In the genomic region with DNA sequence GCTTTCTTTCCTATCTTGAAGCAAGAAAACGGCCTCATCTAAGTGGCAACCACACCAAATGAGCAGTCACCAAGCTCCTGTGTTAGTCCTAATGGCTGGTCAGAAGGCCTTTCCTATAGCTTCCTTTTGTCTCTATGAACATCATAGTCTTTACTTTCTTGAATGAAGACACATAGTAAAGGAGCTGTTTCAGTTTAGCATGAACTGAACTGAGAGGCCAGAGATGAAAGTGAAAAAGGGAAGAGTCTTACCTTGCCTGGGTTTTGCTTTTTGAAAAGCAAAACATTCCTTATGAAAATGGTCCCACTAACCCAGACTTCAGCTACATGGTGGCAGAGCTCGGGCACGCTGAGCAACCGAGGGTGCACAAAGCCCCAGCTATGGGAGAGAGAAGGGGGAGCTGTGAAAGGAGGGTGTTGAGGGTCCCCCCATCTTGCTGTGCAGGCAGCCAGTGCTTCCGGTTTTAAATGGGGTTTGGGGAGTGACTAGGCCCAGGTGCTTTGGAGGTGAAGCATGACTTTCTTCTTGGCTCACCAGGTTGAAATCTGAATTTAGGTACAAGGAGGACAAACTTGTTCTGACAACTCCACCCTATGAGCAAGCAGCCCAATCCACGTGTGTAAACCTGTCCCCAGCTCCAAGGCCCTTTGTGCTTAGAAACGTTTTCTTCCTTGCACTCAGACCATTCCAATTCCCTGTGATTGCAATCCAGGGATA, we compare ENCODE assay signal across 1 cellular context.
TF ChIP-seq lines count a peak whose summit lies in the region.

No MANE protein-coding gene starts in this region.

TF ChIP-seq in GM23338, 12 proteins besides CTCF, POLR2A, EP300 and RAD21:
- TF ChIP-seq JUNB (IDR thresholded peaks at IDR 0.05; ENCODE audit: unreplicated experiment) = no peak
- TF ChIP-seq STAT1 (IDR thresholded peaks at IDR 0.05; ENCODE audit: unreplicated experiment) = no peak
- no peak for TF ChIP-seq NANOG (IDR thresholded peaks at IDR 0.05; ENCODE audit: borderline replicate concordance)
- TF ChIP-seq, protein P1, sequence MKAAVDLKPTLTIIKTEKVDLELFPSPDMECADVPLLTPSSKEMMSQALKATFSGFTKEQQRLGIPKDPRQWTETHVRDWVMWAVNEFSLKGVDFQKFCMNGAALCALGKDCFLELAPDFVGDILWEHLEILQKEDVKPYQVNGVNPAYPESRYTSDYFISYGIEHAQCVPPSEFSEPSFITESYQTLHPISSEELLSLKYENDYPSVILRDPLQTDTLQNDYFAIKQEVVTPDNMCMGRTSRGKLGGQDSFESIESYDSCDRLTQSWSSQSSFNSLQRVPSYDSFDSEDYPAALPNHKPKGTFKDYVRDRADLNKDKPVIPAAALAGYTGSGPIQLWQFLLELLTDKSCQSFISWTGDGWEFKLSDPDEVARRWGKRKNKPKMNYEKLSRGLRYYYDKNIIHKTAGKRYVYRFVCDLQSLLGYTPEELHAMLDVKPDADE (IDR thresholded peaks at IDR 0.05) = no peak
- no peak for TF ChIP-seq EZH2 (IDR thresholded peaks at IDR 0.05; ENCODE audit: low read depth, unreplicated experiment)
- TF ChIP-seq ZNF331 (CRISPR knock-in tag; IDR thresholded peaks at IDR 0.05; ENCODE audit: low read depth) = no peak
- no peak for TF ChIP-seq ZNF114 (CRISPR knock-in tag; IDR thresholded peaks at IDR 0.05)
- TF ChIP-seq, protein P2, sequence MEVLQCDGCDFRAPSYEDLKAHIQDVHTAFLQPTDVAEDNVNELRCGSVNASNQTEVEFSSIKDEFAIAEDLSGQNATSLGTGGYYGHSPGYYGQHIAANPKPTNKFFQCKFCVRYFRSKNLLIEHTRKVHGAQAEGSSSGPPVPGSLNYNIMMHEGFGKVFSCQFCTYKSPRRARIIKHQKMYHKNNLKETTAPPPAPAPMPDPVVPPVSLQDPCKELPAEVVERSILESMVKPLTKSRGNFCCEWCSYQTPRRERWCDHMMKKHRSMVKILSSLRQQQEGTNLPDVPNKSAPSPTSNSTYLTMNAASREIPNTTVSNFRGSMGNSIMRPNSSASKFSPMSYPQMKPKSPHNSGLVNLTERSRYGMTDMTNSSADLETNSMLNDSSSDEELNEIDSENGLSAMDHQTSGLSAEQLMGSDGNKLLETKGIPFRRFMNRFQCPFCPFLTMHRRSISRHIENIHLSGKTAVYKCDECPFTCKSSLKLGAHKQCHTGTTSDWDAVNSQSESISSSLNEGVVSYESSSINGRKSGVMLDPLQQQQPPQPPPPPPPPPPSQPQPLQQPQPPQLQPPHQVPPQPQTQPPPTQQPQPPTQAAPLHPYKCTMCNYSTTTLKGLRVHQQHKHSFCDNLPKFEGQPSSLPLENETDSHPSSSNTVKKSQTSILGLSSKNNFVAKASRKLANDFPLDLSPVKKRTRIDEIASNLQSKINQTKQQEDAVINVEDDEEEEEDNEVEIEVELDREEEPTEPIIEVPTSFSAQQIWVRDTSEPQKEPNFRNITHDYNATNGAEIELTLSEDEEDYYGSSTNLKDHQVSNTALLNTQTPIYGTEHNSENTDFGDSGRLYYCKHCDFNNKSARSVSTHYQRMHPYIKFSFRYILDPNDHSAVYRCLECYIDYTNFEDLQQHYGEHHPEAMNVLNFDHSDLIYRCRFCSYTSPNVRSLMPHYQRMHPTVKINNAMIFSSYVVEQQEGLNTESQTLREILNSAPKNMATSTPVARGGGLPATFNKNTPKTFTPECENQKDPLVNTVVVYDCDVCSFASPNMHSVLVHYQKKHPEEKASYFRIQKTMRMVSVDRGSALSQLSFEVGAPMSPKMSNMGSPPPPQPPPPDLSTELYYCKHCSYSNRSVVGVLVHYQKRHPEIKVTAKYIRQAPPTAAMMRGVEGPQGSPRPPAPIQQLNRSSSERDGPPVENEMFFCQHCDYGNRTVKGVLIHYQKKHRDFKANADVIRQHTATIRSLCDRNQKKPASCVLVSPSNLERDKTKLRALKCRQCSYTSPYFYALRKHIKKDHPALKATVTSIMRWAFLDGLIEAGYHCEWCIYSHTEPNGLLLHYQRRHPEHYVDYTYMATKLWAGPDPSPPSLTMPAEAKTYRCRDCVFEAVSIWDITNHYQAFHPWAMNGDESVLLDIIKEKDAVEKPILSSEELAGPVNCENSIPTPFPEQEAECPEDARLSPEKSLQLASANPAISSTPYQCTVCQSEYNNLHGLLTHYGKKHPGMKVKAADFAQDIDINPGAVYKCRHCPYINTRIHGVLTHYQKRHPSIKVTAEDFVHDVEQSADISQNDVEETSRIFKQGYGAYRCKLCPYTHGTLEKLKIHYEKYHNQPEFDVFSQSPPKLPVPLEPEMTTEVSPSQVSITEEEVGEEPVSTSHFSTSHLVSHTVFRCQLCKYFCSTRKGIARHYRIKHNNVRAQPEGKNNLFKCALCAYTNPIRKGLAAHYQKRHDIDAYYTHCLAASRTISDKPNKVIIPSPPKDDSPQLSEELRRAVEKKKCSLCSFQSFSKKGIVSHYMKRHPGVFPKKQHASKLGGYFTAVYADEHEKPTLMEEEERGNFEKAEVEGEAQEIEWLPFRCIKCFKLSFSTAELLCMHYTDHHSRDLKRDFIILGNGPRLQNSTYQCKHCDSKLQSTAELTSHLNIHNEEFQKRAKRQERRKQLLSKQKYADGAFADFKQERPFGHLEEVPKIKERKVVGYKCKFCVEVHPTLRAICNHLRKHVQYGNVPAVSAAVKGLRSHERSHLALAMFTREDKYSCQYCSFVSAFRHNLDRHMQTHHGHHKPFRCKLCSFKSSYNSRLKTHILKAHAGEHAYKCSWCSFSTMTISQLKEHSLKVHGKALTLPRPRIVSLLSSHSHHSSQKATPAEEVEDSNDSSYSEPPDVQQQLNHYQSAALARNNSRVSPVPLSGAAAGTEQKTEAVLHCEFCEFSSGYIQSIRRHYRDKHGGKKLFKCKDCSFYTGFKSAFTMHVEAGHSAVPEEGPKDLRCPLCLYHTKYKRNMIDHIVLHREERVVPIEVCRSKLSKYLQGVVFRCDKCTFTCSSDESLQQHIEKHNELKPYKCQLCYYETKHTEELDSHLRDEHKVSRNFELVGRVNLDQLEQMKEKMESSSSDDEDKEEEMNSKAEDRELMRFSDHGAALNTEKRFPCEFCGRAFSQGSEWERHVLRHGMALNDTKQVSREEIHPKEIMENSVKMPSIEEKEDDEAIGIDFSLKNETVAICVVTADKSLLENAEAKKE (CRISPR knock-in tag; IDR thresholded peaks at IDR 0.05) = no peak
- TF ChIP-seq, protein P3, sequence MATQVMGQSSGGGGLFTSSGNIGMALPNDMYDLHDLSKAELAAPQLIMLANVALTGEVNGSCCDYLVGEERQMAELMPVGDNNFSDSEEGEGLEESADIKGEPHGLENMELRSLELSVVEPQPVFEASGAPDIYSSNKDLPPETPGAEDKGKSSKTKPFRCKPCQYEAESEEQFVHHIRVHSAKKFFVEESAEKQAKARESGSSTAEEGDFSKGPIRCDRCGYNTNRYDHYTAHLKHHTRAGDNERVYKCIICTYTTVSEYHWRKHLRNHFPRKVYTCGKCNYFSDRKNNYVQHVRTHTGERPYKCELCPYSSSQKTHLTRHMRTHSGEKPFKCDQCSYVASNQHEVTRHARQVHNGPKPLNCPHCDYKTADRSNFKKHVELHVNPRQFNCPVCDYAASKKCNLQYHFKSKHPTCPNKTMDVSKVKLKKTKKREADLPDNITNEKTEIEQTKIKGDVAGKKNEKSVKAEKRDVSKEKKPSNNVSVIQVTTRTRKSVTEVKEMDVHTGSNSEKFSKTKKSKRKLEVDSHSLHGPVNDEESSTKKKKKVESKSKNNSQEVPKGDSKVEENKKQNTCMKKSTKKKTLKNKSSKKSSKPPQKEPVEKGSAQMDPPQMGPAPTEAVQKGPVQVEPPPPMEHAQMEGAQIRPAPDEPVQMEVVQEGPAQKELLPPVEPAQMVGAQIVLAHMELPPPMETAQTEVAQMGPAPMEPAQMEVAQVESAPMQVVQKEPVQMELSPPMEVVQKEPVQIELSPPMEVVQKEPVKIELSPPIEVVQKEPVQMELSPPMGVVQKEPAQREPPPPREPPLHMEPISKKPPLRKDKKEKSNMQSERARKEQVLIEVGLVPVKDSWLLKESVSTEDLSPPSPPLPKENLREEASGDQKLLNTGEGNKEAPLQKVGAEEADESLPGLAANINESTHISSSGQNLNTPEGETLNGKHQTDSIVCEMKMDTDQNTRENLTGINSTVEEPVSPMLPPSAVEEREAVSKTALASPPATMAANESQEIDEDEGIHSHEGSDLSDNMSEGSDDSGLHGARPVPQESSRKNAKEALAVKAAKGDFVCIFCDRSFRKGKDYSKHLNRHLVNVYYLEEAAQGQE (IDR thresholded peaks at IDR 0.05; ENCODE audit: unreplicated experiment) = no peak
- TF ChIP-seq POLR2AphosphoS5 (IDR thresholded peaks at IDR 0.05; ENCODE audit: low read depth) = no peak
